1 cellular context compared by ENCODE assay signal in the genomic region with DNA sequence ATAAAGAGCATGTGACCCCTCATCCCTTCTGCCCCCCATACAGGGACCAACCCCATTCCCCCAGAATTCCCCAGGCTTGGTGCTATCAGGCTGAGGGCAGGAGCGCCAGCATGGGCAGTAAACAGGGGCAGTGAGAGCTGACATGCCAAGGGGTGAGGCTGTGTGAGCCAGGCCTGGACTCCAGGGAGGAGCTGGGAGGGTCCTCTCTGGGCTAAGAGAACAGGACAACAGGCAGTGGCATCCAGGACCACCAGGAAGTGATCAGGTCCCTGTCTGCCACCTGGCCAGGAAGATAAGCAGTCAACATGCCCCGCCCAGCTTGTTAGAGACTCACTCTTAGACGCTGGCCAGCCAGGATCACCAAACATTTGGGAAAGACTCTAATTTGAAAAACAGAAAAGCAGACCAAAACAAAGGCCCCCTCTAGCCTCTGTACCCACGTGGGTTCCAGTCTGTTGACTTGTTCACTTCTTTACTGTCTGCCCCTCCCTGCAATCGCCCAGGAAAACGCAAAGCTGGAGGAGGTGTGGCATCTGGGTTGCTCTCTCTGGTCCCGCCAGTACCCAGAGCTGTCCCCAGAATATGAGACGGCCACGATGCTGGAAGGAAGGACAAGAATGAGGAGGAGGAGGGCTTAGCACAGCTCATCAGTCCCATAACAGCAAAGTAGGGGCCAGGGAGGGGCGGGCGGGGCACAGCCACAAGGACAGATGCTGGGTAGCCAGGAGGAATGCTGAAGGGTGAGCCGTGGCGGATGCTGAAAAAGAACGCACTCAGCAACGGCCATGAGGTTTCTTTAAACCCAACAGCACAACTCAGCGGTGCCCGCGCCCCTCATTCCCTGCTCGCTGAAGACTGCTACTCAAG.
TF ChIP-seq lines count a peak whose summit lies in the region.

No MANE protein-coding gene starts in this region.

TF ChIP-seq in H1, 55 proteins besides CTCF, POLR2A, EP300 and RAD21:
- TF ChIP-seq CBX8 (IDR thresholded peaks at IDR 0.05; ENCODE audit: borderline replicate concordance, low read depth, low read length) (no peak), POLR2AphosphoS5 (IDR thresholded peaks at IDR 0.05; ENCODE audit: low read depth, low read length) (no peak), KDM4A (IDR thresholded peaks at IDR 0.05; ENCODE audit: low read depth, low read length, severe bottlenecking) (no peak), TBP (IDR thresholded peaks at IDR 0.05; ENCODE audit: low read depth, low read length) (no peak), SAP30 (IDR thresholded peaks at IDR 0.05; ENCODE audit: insufficient read depth, insufficient replicate concordance, low read length) (no peak), HDAC2 (IDR thresholded peaks at IDR 0.05; ENCODE audit: borderline replicate concordance in 1 of 2, low read depth in 2 of 2, low read length in 2 of 2) (no peak), RNF2 (IDR thresholded peaks at IDR 0.05; ENCODE audit: borderline replicate concordance, low read depth, low read length, missing control alignments, poor library complexity, severe bottlenecking) (no peak), EGR1 (IDR thresholded peaks at IDR 0.05; ENCODE audit: borderline replicate concordance, low read depth, low read length) (no peak), TAF1 (IDR thresholded peaks at IDR 0.05; ENCODE audit: low read depth, low read length) (no peak), CTBP2 (IDR thresholded peaks at IDR 0.05; ENCODE audit: borderline replicate concordance, insufficient read depth, insufficient read length, low read length) (no peak), BCL11A (IDR thresholded peaks at IDR 0.05; ENCODE audit: low read depth in 2 of 2, low read length in 2 of 2) (no peak), CHD7 (IDR thresholded peaks at IDR 0.05; ENCODE audit: insufficient replicate concordance, low read length) (no peak), E2F6 (IDR thresholded peaks at IDR 0.05) (no peak), KDM1A (IDR thresholded peaks at IDR 0.05; ENCODE audit: borderline replicate concordance, low read length) (no peak), CHD2 (IDR thresholded peaks at IDR 0.05; ENCODE audit: low read length) (no peak)
- TF ChIP-seq, protein P1, sequence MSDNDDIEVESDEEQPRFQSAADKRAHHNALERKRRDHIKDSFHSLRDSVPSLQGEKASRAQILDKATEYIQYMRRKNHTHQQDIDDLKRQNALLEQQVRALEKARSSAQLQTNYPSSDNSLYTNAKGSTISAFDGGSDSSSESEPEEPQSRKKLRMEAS (IDR thresholded peaks at IDR 0.05), result no peak
